22 cellular contexts compared by ENCODE assay signal in genomic region chr11:6253196-6253595, GRCh38. TPM values are rescaled to one million over a fixed set of nuclear protein-coding genes. Genes with fewer than 3 reads are reported as not detected.
DNase-seq lines count a peak whose midpoint lies in the region; ATAC-seq, FAIRE-seq and TF ChIP-seq lines count a peak whose summit lies in the region.
"Had no signal": no experiment of that assay in that cellular context is flagged by ENCODE, and none has a peak within 500 bp of the region (broad histone marks: within the 10 kb centered on the region; RNA-seq: fewer than 3 reads in every experiment).

No MANE protein-coding gene starts in this region.

- no peaks in the 10 kb centered on the region for H4K20me1 ChIP-seq in GM12878 (ENCODE audit: control insufficient read depth, insufficient read depth)

- no peak for TF ChIP-seq RAD21 in GM12878 (IDR thresholded peaks at IDR 0.05; ENCODE audit: insufficient read depth, low read depth, low read length)

- no peak overlapping the region for H3K4me2 ChIP-seq in GM12878 (ENCODE audit: control insufficient read depth, insufficient read depth)

- no peak overlapping the region for H2AFZ ChIP-seq in GM12878 (ENCODE audit: control insufficient read depth, low read depth, low read length)

- no peaks in the 10 kb centered on the region for H3K36me3 ChIP-seq in GM12878 (ENCODE audit: control insufficient read depth in 2 of 2, insufficient read depth in 2 of 2, low read length in 1 of 2)
- H3K36me3 ChIP-seq: left ventricle myocardium inferior had no signal

- DNase-seq in GM12878 (ENCODE audit: low read depth, low spot score) (no peak), NCI-H1694 (lab: John Stamatoyannopoulos, UW) (no peak), NCI-H1105 (lab: John Stamatoyannopoulos, UW) (no peak), cortex of kidney (lab: John Stamatoyannopoulos, UW) (no peak), cardiac septum (ENCODE audit: low spot score) (no peak)
- DNase-seq: activated naive CD4-positive, alpha-beta T cell; AML-193; left ventricle myocardium inferior; NCI-H1417 treated with DMSO at 0.1 percent for 48 hours; NCI-H510A had no signal

- 0% methylated on average over 1 of the region's 1 CpG for whole genome bisulfite sequencing in GM12878 (ENCODE audit: insufficient coverage, insufficient replicate concordance, low lambda C conversion rate, missing lambda C conversion rate)

- ATAC-seq in GM18867 (IDR thresholded peaks at IDR 0.05; ENCODE audit: unreplicated experiment) = peak; percentile 58
- ATAC-seq in GM21423 (IDR thresholded peaks at IDR 0.05; ENCODE audit: unreplicated experiment) = peak; percentile 72
- peak; percentile 82 for ATAC-seq in HG03039 (IDR thresholded peaks at IDR 0.05; ENCODE audit: unreplicated experiment)
- peak; percentile 71 for ATAC-seq in GM12878
- ATAC-seq: K562 had no signal

- BruUV-seq in GM12878 (replicated peaks; lab: Mats Ljungman, UMichigan) = no TSS peak

- TF ChIP-seq EP300 in GM12878 (IDR thresholded peaks at IDR 0.05; ENCODE audit: borderline replicate concordance in 1 of 2, control insufficient read depth in 1 of 2, low read depth in 2 of 2, low read length in 2 of 2) = no peak

- TF ChIP-seq CTCF in GM12878 (IDR thresholded peaks at IDR 0.05 in 2 of 3, conservative IDR thresholded peaks at IDR 0.05 in 1 of 3; ENCODE audit: control insufficient read depth in 2 of 3, extremely low read depth in 1 of 3, insufficient read depth in 1 of 3, low read depth in 3 of 3, low read length in 3 of 3) = no peak

- H3K79me2 ChIP-seq in GM12878 (ENCODE audit: control insufficient read depth, insufficient read depth, low read length) = no peaks in the 10 kb centered on the region

- TF ChIP-seq POLR2A in GM12878 (IDR thresholded peaks at IDR 0.05; ENCODE audit: low read depth, low read length) = no peak

- no peaks in the 10 kb centered on the region for H3K9me3 ChIP-seq in GM12878 (replicated peaks; ENCODE audit: control insufficient read depth, insufficient read depth, low read length)
- H3K9me3 ChIP-seq: left ventricle myocardium inferior had no signal

- intact Hi-C loops in GM12878 (cut with micrococcal nuclease; ENCODE audit: unreplicated experiment) = no loop called here
- intact Hi-C loops in cardiac septum (cut with DNase I) = loop anchor here (5.0 kb wide), 3 partner anchors 44 to 231 kb away; no protein-coding TSS in a partner anchor

- no peak for FAIRE-seq in GM12878 (lab: Jason Lieb, UNC)
- FAIRE-seq: D721Med, H1, K562, TTC549 had no signal

- CTCF ChIA-PET in GM12878 (lab: Yijun Ruan, JAX) = interaction anchor here (0.5 to 5.0 kb wide), 11 partner anchors 9 to 546 kb away, joined by 3 to 55 read pairs (median 4); partner anchors contain the start of genes CAVIN3, CNGA4, FHIP1B and OR6A2

- no peak overlapping the region for H3K9ac ChIP-seq in GM12878 (ENCODE audit: control insufficient read depth, insufficient read depth, low read length)

- H3K27ac ChIP-seq in GM12878 (ENCODE audit: control insufficient read depth, insufficient read depth) = no peak overlapping the region
- H3K27ac ChIP-seq: left ventricle myocardium inferior had no signal

- H3K4me3 ChIP-seq in GM12878 = no peak overlapping the region
- H3K4me3 ChIP-seq: K562, left ventricle myocardium inferior had no signal

- in situ Hi-C loops in GM12878 (cut with MboI) = no loop called here

- RAD21 ChIA-PET in GM12878 (lab: Charles Lee; ENCODE audit: unreplicated experiment) = interaction anchor here (4.7 kb wide), 1 partner anchor 100 kb away, joined by 34 read pairs; no protein-coding TSS in a partner anchor

- no peaks in the 10 kb centered on the region for H3K4me1 ChIP-seq in GM12878 (ENCODE audit: control insufficient read depth, insufficient read depth, low read length)

- peaks cover 2 to 3% of the 10 kb centered on the region in 2 experiments; a peak in 1 of 4 replicates for H3K27me3 ChIP-seq in GM12878 (replicated peaks in 1 of 2; ENCODE audit: control insufficient read depth in 2 of 2, insufficient read depth in 2 of 2, low read length in 1 of 2)

- POLR2A ChIA-PET in GM12878 (lab: Charles Lee) = interaction anchor here (1.2 kb wide), 1 partner anchor 66 kb away, joined by 3 read pairs; no protein-coding TSS in a partner anchor

- SMC1A ChIA-PET in GM12878 (lab: Charles Lee; ENCODE audit: uncharacterized antibody, unreplicated experiment) = interaction anchor here (0.5 to 3.5 kb wide), 8 partner anchors 9 to 110 kb away, joined by 3 to 15 read pairs (median 3); no protein-coding TSS in a partner anchor

RNA-seq across cellular contexts. Expression of gene CCKBR, which starts 6.4 kb away (rescaled TPM):
- not detected in 2 replicates for total RNA-seq in GM12878 (2013; cell fraction: nucleolus; rRNA removed)
- total RNA-seq in GM12878 (2014; rRNA removed) (not detected in 2 replicates), GM12878 (2014; rRNA removed; fragmentation: Illumina TruSeq; extraction: Trizol) (not detected in 2 replicates), GM12878 (2021) (not detected in 2 replicates), cardiac septum (not detected)
- polyA plus RNA-seq in GM12878 (2011; ENCODE audit: low read depth) = not detected
- polyA plus RNA-seq in GM12878 (2011; rRNA removed) (not detected in 2 replicates), GM12878 (2014; fragmentation: Illumina TruSeq; extraction: Trizol) (not detected in 2 replicates), GM12878 (2014; fragmentation: Nextera tagmentation; extraction: Ambion mirVana) (not detected), GM12878 (2014; rRNA removed) (not detected in 2 replicates), GM12878 (2016; fragmentation: Nextera tagmentation; extraction: Ambion mirVana) (not detected)
- polyA plus RNA-seq in GM12878 (2011; cell fraction: cytosol; rRNA removed) = not detected in 2 replicates
- not detected in 2 replicates for polyA plus RNA-seq in GM12878 (2011; cell fraction: nucleus; rRNA removed)
- polyA plus RNA-seq in GM12878 (2012) = not detected in 2 replicates
- not detected in 2 replicates for polyA minus RNA-seq in GM12878 (2011; rRNA and poly(A)+ RNA removed)
- not detected in 2 replicates for polyA minus RNA-seq in GM12878 (2011; cell fraction: cytosol; rRNA and poly(A)+ RNA removed)
- not detected in 2 replicates for polyA minus RNA-seq in GM12878 (2011; cell fraction: nucleus; rRNA and poly(A)+ RNA removed)
- total RNA-seq: activated CD8-positive, alpha-beta memory T cell treated with anti-CD3 and anti-CD28 coated beads for 36 hours; K562; left ventricle myocardium inferior; myocyte; OCI-LY7; posterior vena cava; subcutaneous adipose tissue had no signal
- polyA plus RNA-seq: K562 had no signal

RNA-seq across cellular contexts. Expression of gene CNGA4, which starts 14.3 kb away (rescaled TPM):
- total RNA-seq in GM12878 (2013; cell fraction: nucleolus; rRNA removed) = 0.24 and 0.46 TPM in 2 replicates
- total RNA-seq in GM12878 (2014; rRNA removed) (0.06 and 0.11 TPM in 2 replicates), GM12878 (2014; rRNA removed; fragmentation: Illumina TruSeq; extraction: Trizol) (not detected in 2 replicates), GM12878 (2021) (0.10 TPM in 1 of 2 replicates, not detected in the other), cardiac septum (not detected)
- not detected for polyA plus RNA-seq in GM12878 (2011; ENCODE audit: low read depth)
- polyA plus RNA-seq in GM12878 (2011; rRNA removed) (0.12 and 0.26 TPM in 2 replicates), GM12878 (2014; fragmentation: Illumina TruSeq; extraction: Trizol) (0.07 and 0.13 TPM in 2 replicates), GM12878 (2014; fragmentation: Nextera tagmentation; extraction: Ambion mirVana) (not detected), GM12878 (2014; rRNA removed) (0.05 and 0.08 TPM in 2 replicates), GM12878 (2016; fragmentation: Nextera tagmentation; extraction: Ambion mirVana) (not detected)
- 0.22 and 0.23 TPM in 2 replicates for polyA plus RNA-seq in GM12878 (2011; cell fraction: cytosol; rRNA removed)
- polyA plus RNA-seq in GM12878 (2011; cell fraction: nucleus; rRNA removed) = 0.35 and 0.55 TPM in 2 replicates
- 0.20 and 0.28 TPM in 2 replicates for polyA plus RNA-seq in GM12878 (2012)
- 0.31 and 0.37 TPM in 2 replicates for polyA minus RNA-seq in GM12878 (2011; rRNA and poly(A)+ RNA removed)
- polyA minus RNA-seq in GM12878 (2011; cell fraction: cytosol; rRNA and poly(A)+ RNA removed) = not detected in 2 replicates
- polyA minus RNA-seq in GM12878 (2011; cell fraction: nucleus; rRNA and poly(A)+ RNA removed) = 0.24 and 0.38 TPM in 2 replicates
- total RNA-seq: activated CD8-positive, alpha-beta memory T cell treated with anti-CD3 and anti-CD28 coated beads for 36 hours; H1; left ventricle myocardium inferior; myocyte; posterior vena cava; subcutaneous adipose tissue had no signal

RNA-seq across cellular contexts. Expression of gene FHIP1B, which starts 18.8 kb away (rescaled TPM):
- 44.9 and 53.5 TPM in 2 replicates for total RNA-seq in GM12878 (2013; cell fraction: nucleolus; rRNA removed)
- total RNA-seq in GM12878 (2014; rRNA removed) = 12.0 and 16.0 TPM in 2 replicates
- total RNA-seq in GM12878 (2014; rRNA removed; fragmentation: Illumina TruSeq; extraction: Trizol) = 7.4 and 8.8 TPM in 2 replicates
- 14.9 and 17.0 TPM in 2 replicates for total RNA-seq in GM12878 (2021)
- 10.5 TPM for polyA plus RNA-seq in GM12878 (2011; ENCODE audit: low read depth)
- 18.1 and 28.1 TPM in 2 replicates for polyA plus RNA-seq in GM12878 (2011; rRNA removed)
- 38.7 and 45.4 TPM in 2 replicates for polyA plus RNA-seq in GM12878 (2011; cell fraction: cytosol; rRNA removed)
- polyA plus RNA-seq in GM12878 (2011; cell fraction: nucleus; rRNA removed) = 186 and 193 TPM in 2 replicates
- 12.9 and 13.4 TPM in 2 replicates for polyA plus RNA-seq in GM12878 (2012)
- polyA plus RNA-seq in GM12878 (2014; fragmentation: Illumina TruSeq; extraction: Trizol) = 7.7 and 11.6 TPM in 2 replicates
- polyA plus RNA-seq in GM12878 (2014; fragmentation: Nextera tagmentation; extraction: Ambion mirVana) = 1 to 10 TPM in 1 of 2 experiments, under 1 TPM in 1; 0.90 to 1.3 TPM
- 24.6 and 25.3 TPM in 2 replicates for polyA plus RNA-seq in GM12878 (2014; rRNA removed)
- 10 to 100 TPM in 1 of 2 experiments, 1 to 10 TPM in 1; 7.8 to 10.7 TPM for polyA plus RNA-seq in GM12878 (2016; fragmentation: Nextera tagmentation; extraction: Ambion mirVana)
- 29.3 and 35.3 TPM in 2 replicates for polyA minus RNA-seq in GM12878 (2011; rRNA and poly(A)+ RNA removed)
- polyA minus RNA-seq in GM12878 (2011; cell fraction: cytosol; rRNA and poly(A)+ RNA removed) = 6.4 and 7.8 TPM in 2 replicates
- 41.0 and 53.2 TPM in 2 replicates for polyA minus RNA-seq in GM12878 (2011; cell fraction: nucleus; rRNA and poly(A)+ RNA removed)
- 19.7 TPM for total RNA-seq in cardiac septum

RNA-seq across cellular contexts. Expression of gene C11orf42, which starts 47.8 kb away (rescaled TPM):
- total RNA-seq in GM12878 (2013; cell fraction: nucleolus; rRNA removed) = not detected in 2 replicates
- not detected in 2 replicates for total RNA-seq in GM12878 (2014; rRNA removed)
- total RNA-seq in GM12878 (2014; rRNA removed; fragmentation: Illumina TruSeq; extraction: Trizol) = not detected in 2 replicates
- total RNA-seq in GM12878 (2021) = not detected in 2 replicates
- not detected for polyA plus RNA-seq in GM12878 (2011; ENCODE audit: low read depth)
- not detected in 2 replicates for polyA plus RNA-seq in GM12878 (2011; rRNA removed)
- polyA plus RNA-seq in GM12878 (2011; cell fraction: cytosol; rRNA removed) = not detected in 2 replicates
- not detected in 2 replicates for polyA plus RNA-seq in GM12878 (2011; cell fraction: nucleus; rRNA removed)
- polyA plus RNA-seq in GM12878 (2012) = 0.13 TPM in 1 of 2 replicates, not detected in the other
- polyA plus RNA-seq in GM12878 (2014; fragmentation: Illumina TruSeq; extraction: Trizol) = not detected in 2 replicates
- polyA plus RNA-seq in GM12878 (2014; fragmentation: Nextera tagmentation; extraction: Ambion mirVana) = not detected
- polyA plus RNA-seq in GM12878 (2014; rRNA removed) = not detected in 2 replicates
- polyA plus RNA-seq in GM12878 (2016; fragmentation: Nextera tagmentation; extraction: Ambion mirVana) = under 1 TPM in 1 of 2 experiments, not detected in 1; 0.19 TPM
- not detected in 2 replicates for polyA minus RNA-seq in GM12878 (2011; rRNA and poly(A)+ RNA removed)
- polyA minus RNA-seq in GM12878 (2011; cell fraction: cytosol; rRNA and poly(A)+ RNA removed) = not detected in 2 replicates
- not detected in 2 replicates for polyA minus RNA-seq in GM12878 (2011; cell fraction: nucleus; rRNA and poly(A)+ RNA removed)
- not detected for total RNA-seq in cardiac septum
- total RNA-seq: activated CD8-positive, alpha-beta memory T cell treated with anti-CD3 and anti-CD28 coated beads for 36 hours; H1; K562; left ventricle myocardium inferior; myocyte; OCI-LY7; posterior vena cava; subcutaneous adipose tissue had no signal
- polyA plus RNA-seq: H1, K562 had no signal

RNA-seq across cellular contexts. Expression of gene OR52W1, which starts 54.2 kb away (rescaled TPM):
- total RNA-seq in GM12878 (2013; cell fraction: nucleolus; rRNA removed) = not detected in 2 replicates
- total RNA-seq in GM12878 (2014; rRNA removed) (not detected in 2 replicates), GM12878 (2014; rRNA removed; fragmentation: Illumina TruSeq; extraction: Trizol) (not detected in 2 replicates), GM12878 (2021) (not detected in 2 replicates), cardiac septum (not detected)
- not detected for polyA plus RNA-seq in GM12878 (2011; ENCODE audit: low read depth)
- polyA plus RNA-seq in GM12878 (2011; rRNA removed) (not detected in 2 replicates), GM12878 (2014; fragmentation: Illumina TruSeq; extraction: Trizol) (not detected in 2 replicates), GM12878 (2014; fragmentation: Nextera tagmentation; extraction: Ambion mirVana) (not detected), GM12878 (2014; rRNA removed) (not detected in 2 replicates), GM12878 (2016; fragmentation: Nextera tagmentation; extraction: Ambion mirVana) (not detected)
- not detected in 2 replicates for polyA plus RNA-seq in GM12878 (2011; cell fraction: cytosol; rRNA removed)
- polyA plus RNA-seq in GM12878 (2011; cell fraction: nucleus; rRNA removed) = not detected in 2 replicates
- polyA plus RNA-seq in GM12878 (2012) = not detected in 2 replicates
- polyA minus RNA-seq in GM12878 (2011; rRNA and poly(A)+ RNA removed) = not detected in 2 replicates
- polyA minus RNA-seq in GM12878 (2011; cell fraction: cytosol; rRNA and poly(A)+ RNA removed) = not detected in 2 replicates
- polyA minus RNA-seq in GM12878 (2011; cell fraction: nucleus; rRNA and poly(A)+ RNA removed) = not detected in 2 replicates
- total RNA-seq: activated CD8-positive, alpha-beta memory T cell treated with anti-CD3 and anti-CD28 coated beads for 36 hours; H1; K562; left ventricle myocardium inferior; myocyte; OCI-LY7; posterior vena cava; subcutaneous adipose tissue had no signal
- polyA plus RNA-seq: H1, K562 had no signal
